ENCODE assay signal across 1 cellular context in the genomic region with DNA sequence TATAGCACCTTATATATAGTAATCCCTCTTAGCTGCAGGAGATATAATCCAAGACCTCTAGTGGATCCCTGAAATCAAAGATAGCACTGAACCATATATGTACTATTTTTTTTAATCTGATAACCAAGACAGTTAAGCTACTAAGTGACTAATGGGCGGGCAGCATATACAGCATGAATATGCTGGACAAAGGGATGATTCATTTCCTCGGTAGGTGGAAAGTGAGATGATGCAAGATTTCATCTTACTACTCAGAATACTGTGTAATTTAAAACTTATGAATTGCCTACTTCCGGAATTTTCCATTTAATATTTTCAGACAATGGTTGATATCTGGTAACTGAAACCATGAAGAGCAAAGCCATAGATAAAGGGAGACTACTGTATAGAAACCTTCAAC.
TF ChIP-seq lines count a peak whose summit lies in the region.

No MANE protein-coding gene starts in this region.

TF ChIP-seq in K562, 482 proteins besides CTCF, POLR2A, EP300 and RAD21 (continued from another document):
- TF ChIP-seq MXI1 (IDR thresholded peaks at IDR 0.05; ENCODE audit: low read depth, low read length), result no peak
- peak; percentile 64 for TF ChIP-seq ATF3 (IDR thresholded peaks at IDR 0.05)
- no peak for TF ChIP-seq ATF3 (CRISPR knock-in tag; conservative IDR thresholded peaks at IDR 0.05)
- no peak for TF ChIP-seq CEBPG (CRISPR knock-in tag; IDR thresholded peaks at IDR 0.05)
- peak; percentile 73 to 94 for TF ChIP-seq CEBPG (tag; conservative IDR thresholded peaks at IDR 0.05 in 1 of 2, IDR thresholded peaks at IDR 0.05 in 1 of 2)
- TF ChIP-seq ZNF740 (CRISPR knock-in tag; IDR thresholded peaks at IDR 0.05), result no peak
- TF ChIP-seq ZNF740 (tag; IDR thresholded peaks at IDR 0.05), result no peak
- no peak for TF ChIP-seq TRIM24 (IDR thresholded peaks at IDR 0.05)
- TF ChIP-seq BACH1 (tag; IDR thresholded peaks at IDR 0.05), result no peak
- TF ChIP-seq, protein P1, sequence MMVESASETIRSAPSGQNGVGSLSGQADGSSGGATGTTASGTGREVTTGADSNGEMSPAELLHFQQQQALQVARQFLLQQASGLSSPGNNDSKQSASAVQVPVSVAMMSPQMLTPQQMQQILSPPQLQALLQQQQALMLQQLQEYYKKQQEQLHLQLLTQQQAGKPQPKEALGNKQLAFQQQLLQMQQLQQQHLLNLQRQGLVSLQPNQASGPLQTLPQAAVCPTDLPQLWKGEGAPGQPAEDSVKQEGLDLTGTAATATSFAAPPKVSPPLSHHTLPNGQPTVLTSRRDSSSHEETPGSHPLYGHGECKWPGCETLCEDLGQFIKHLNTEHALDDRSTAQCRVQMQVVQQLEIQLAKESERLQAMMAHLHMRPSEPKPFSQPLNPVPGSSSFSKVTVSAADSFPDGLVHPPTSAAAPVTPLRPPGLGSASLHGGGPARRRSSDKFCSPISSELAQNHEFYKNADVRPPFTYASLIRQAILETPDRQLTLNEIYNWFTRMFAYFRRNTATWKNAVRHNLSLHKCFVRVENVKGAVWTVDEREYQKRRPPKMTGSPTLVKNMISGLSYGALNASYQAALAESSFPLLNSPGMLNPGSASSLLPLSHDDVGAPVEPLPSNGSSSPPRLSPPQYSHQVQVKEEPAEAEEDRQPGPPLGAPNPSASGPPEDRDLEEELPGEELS (CRISPR knock-in tag; IDR thresholded peaks at IDR 0.05; ENCODE audit: borderline replicate concordance), result no peak
- TF ChIP-seq ZNF280A (IDR thresholded peaks at IDR 0.05; ENCODE audit: low read depth, partially characterized antibody), result no peak
- no peak for TF ChIP-seq CXXC5 (CRISPR knock-in tag; IDR thresholded peaks at IDR 0.05)
- TF ChIP-seq FOSL1 (tag; conservative IDR thresholded peaks at IDR 0.05), result peak; percentile 67
- TF ChIP-seq ZNF274 (IDR thresholded peaks at IDR 0.05; ENCODE audit: borderline replicate concordance, low read depth, low read length), result no peak
- TF ChIP-seq, protein P2, sequence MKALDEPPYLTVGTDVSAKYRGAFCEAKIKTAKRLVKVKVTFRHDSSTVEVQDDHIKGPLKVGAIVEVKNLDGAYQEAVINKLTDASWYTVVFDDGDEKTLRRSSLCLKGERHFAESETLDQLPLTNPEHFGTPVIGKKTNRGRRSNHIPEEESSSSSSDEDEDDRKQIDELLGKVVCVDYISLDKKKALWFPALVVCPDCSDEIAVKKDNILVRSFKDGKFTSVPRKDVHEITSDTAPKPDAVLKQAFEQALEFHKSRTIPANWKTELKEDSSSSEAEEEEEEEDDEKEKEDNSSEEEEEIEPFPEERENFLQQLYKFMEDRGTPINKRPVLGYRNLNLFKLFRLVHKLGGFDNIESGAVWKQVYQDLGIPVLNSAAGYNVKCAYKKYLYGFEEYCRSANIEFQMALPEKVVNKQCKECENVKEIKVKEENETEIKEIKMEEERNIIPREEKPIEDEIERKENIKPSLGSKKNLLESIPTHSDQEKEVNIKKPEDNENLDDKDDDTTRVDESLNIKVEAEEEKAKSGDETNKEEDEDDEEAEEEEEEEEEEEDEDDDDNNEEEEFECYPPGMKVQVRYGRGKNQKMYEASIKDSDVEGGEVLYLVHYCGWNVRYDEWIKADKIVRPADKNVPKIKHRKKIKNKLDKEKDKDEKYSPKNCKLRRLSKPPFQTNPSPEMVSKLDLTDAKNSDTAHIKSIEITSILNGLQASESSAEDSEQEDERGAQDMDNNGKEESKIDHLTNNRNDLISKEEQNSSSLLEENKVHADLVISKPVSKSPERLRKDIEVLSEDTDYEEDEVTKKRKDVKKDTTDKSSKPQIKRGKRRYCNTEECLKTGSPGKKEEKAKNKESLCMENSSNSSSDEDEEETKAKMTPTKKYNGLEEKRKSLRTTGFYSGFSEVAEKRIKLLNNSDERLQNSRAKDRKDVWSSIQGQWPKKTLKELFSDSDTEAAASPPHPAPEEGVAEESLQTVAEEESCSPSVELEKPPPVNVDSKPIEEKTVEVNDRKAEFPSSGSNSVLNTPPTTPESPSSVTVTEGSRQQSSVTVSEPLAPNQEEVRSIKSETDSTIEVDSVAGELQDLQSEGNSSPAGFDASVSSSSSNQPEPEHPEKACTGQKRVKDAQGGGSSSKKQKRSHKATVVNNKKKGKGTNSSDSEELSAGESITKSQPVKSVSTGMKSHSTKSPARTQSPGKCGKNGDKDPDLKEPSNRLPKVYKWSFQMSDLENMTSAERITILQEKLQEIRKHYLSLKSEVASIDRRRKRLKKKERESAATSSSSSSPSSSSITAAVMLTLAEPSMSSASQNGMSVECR (CRISPR knock-in tag; IDR thresholded peaks at IDR 0.05), result no peak
- no peak for TF ChIP-seq ZNF24 (IDR thresholded peaks at IDR 0.05)
- TF ChIP-seq ZNF449 (CRISPR knock-in tag; IDR thresholded peaks at IDR 0.05), result no peak
- no peak for TF ChIP-seq MIER1 (IDR thresholded peaks at IDR 0.05; ENCODE audit: low read depth)
